ENCODE assay signal across 12 cellular contexts in genomic region chr4:147638942-147639341, GRCh38. TPM values are rescaled to one million over a fixed set of nuclear protein-coding genes. Genes with fewer than 3 reads are reported as not detected.
DNase-seq lines count a peak whose midpoint lies in the region; ATAC-seq lines count a peak whose summit lies in the region.
"Had no signal": no experiment of that assay in that cellular context is flagged by ENCODE, and none has a peak within 500 bp of the region (broad histone marks: within the 10 kb centered on the region; RNA-seq: fewer than 3 reads in every experiment).

No MANE protein-coding gene starts in this region.

- peaks cover 50% of the 10 kb centered on the region for H3K36me3 ChIP-seq in SJCRH30

- H3K4me1 ChIP-seq in SJCRH30, result no peaks in the 10 kb centered on the region
- H3K4me1 ChIP-seq: sigmoid colon had no signal

- H3K4me3 ChIP-seq in Jurkat, Clone E6-1 (ENCODE audit: low read length), result no peak overlapping the region
- H3K4me3 ChIP-seq in SJCRH30, result no peak overlapping the region
- H3K4me3 ChIP-seq: HAP-1, sigmoid colon had no signal

- ATAC-seq in GM21529 (IDR thresholded peaks at IDR 0.05; ENCODE audit: unreplicated experiment) (peak; percentile 71), GM18520 (IDR thresholded peaks at IDR 0.05; ENCODE audit: unreplicated experiment) (no peak)

- DNase-seq in ELR (ENCODE audit: low read depth), result peak; percentile 27
- peak; percentile 34 for DNase-seq in Jurkat, Clone E6-1 (ENCODE audit: low read depth, low spot score)
- DNase-seq in glomerular visceral epithelial cell (ENCODE audit: extremely low spot score), result peak; percentile 32
- DNase-seq in NCI-H2196 treated with DMSO at 0.1 percent for 48 hours (lab: John Stamatoyannopoulos, UW; ENCODE audit: unreplicated experiment), result no peak
- no peak for DNase-seq in mucosa of gallbladder (ENCODE audit: low spot score)
- no peak for DNase-seq in SJCRH30
- DNase-seq: activated T-cell treated with anti-CD3 and anti-CD28 coated beads, Interleukin-2, amount 50 U/mL, for 4 hours; NCI-H1694; sigmoid colon had no signal

- H3K27me3 ChIP-seq in SJCRH30, result no peaks in the 10 kb centered on the region
- H3K27me3 ChIP-seq: sigmoid colon had no signal

- H3K9me3 ChIP-seq in SJCRH30 (replicated peaks), result no peaks in the 10 kb centered on the region
- H3K9me3 ChIP-seq: HAP-1, sigmoid colon had no signal

- H3K27ac ChIP-seq in SJCRH30, result no peak overlapping the region
- H3K27ac ChIP-seq: sigmoid colon had no signal

RNA-seq across cellular contexts. Expression of gene TMEM184C, which starts 21.7 kb away (rescaled TPM):
- 12.6 TPM for polyA plus RNA-seq in Jurkat, Clone E6-1 (2012; ENCODE audit: insufficient read depth, insufficient read length)
- 45.5 TPM for total RNA-seq in mucosa of gallbladder
- 19.0 and 20.6 TPM in 2 replicates for total RNA-seq in SJCRH30 (2014; rRNA removed; shearing (Covaris generic))

RNA-seq across cellular contexts. Expression of gene PRMT9, which starts 45.0 kb away (rescaled TPM):
- 9.7 TPM for polyA plus RNA-seq in Jurkat, Clone E6-1 (2012; ENCODE audit: insufficient read depth, insufficient read length)
- 7.8 TPM for total RNA-seq in mucosa of gallbladder
- total RNA-seq in SJCRH30 (2014; rRNA removed; shearing (Covaris generic)), result 12.1 and 13.1 TPM in 2 replicates

Comparison
In these comparisons a context has a peak if more than half of its experiments do, and no peak if none do; other contexts are left out.
1. DNase-seq: peak in ELR (single experiment), Jurkat, Clone E6-1 (single experiment) and glomerular visceral epithelial cell (single experiment); none in NCI-H2196 treated with DMSO at 0.1 percent for 48 hours (single experiment), mucosa of gallbladder (single experiment) and SJCRH30 (0 of 2).